ENCODE assay signal across 9 cellular contexts in genomic region chr19:2207991-2208860, GRCh38. TPM values are rescaled to one million over a fixed set of nuclear protein-coding genes. Genes with fewer than 3 reads are reported as not detected.
DNase-seq lines count a peak whose midpoint lies in the region; ATAC-seq, FAIRE-seq and TF ChIP-seq lines count a peak whose summit lies in the region.
"Had no signal": no experiment of that assay in that cellular context is flagged by ENCODE, and none has a peak within 500 bp of the region (broad histone marks: within the 10 kb centered on the region; RNA-seq: fewer than 3 reads in every experiment).

No MANE protein-coding gene starts in this region.

- H3K36me3 ChIP-seq in H7 (replicated peaks; ENCODE audit: control insufficient read depth, insufficient read depth, low read length) = peaks cover 11% of the 10 kb centered on the region

- H3K4me3 ChIP-seq in retinal pigment epithelial cell (ENCODE audit: low read length) = no peak overlapping the region
- H3K4me3 ChIP-seq in H7 (ENCODE audit: insufficient read depth, low read depth, low read length) = no peak overlapping the region

- ATAC-seq in GM21825 (IDR thresholded peaks at IDR 0.05; ENCODE audit: unreplicated experiment) = no peak

- no peak for FAIRE-seq in HTR-8/SVneo (lab: Jason Lieb, UNC)

- peak; percentile 88 for DNase-seq in EL
- DNase-seq in NCI-H2227 treated with DMSO at 0.1 percent for 48 hours (lab: John Stamatoyannopoulos, UW) = peak; percentile 35
- DNase-seq in fibroblast of gingiva (ENCODE audit: low read depth) = peak; percentile 74
- DNase-seq in retinal pigment epithelial cell (ENCODE audit: low read depth) = peak; percentile 19
- DNase-seq in HTR-8/SVneo (ENCODE audit: insufficient read length, low spot score) = no peak
- no peak for DNase-seq in H7
- no peak for DNase-seq in NCI-H1105 treated with DMSO at 0.1 percent for 48 hours (lab: John Stamatoyannopoulos, UW)

- peak; percentile 31 for TF ChIP-seq CTCF in retinal pigment epithelial cell (conservative IDR thresholded peaks at IDR 0.05; ENCODE audit: low read depth, low read length)

- no peaks in the 10 kb centered on the region for H3K27me3 ChIP-seq in H7 (ENCODE audit: control insufficient read depth, insufficient read depth, low read length)

RNA-seq across cellular contexts. Expression of gene PLEKHJ1, which starts 27.9 kb away (rescaled TPM):
- total RNA-seq in H7 (2014; rRNA removed; shearing (Covaris generic)) = 269 and 295 TPM in 2 replicates

RNA-seq across cellular contexts. Expression of gene SF3A2, which starts 28.4 kb away (rescaled TPM):
- total RNA-seq in H7 (2014; rRNA removed; shearing (Covaris generic)) = 107 and 115 TPM in 2 replicates

RNA-seq across cellular contexts. Expression of gene AMH, which starts 40.9 kb away (rescaled TPM):
- 10.5 and 12.8 TPM in 2 replicates for total RNA-seq in H7 (2014; rRNA removed; shearing (Covaris generic))

RNA-seq across cellular contexts. Expression of gene DOT1L, which starts 44.5 kb away (rescaled TPM):
- 13.3 and 18.0 TPM in 2 replicates for total RNA-seq in H7 (2014; rRNA removed; shearing (Covaris generic))

RNA-seq across cellular contexts. Expression of gene JSRP1, which starts 48.0 kb away (rescaled TPM):
- total RNA-seq in H7 (2014; rRNA removed; shearing (Covaris generic)) = not detected in 2 replicates
- total RNA-seq: omental fat pad had no signal

Comparison
In these comparisons a context has a peak if more than half of its experiments do, and no peak if none do; other contexts are left out.
1. DNase-seq: peak in EL (single experiment), NCI-H2227 treated with DMSO at 0.1 percent for 48 hours (single experiment), fibroblast of gingiva (single experiment) and retinal pigment epithelial cell (single experiment); none in HTR-8/SVneo (single experiment), H7 (single experiment) and NCI-H1105 treated with DMSO at 0.1 percent for 48 hours (single experiment).